In the genomic region with DNA sequence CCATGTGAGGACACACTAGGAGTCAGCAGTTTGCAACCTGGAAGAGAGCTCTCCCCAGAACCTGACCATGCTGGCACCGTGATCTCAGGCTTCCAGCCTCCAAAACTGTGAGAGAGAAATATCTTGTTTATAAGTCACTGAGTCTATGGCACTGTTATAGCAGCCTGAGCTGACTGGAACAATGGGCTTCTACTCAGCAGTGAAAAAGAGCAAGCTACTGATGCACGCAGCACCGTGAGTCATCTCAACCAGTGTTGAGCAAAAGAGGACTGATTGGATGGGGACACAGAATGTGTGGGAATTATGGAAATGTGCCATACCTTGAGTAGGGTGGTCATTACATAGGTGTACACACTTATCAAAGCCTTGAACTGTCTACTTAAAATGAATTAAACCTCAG, we compare ENCODE assay signal across 17 cellular contexts.
"Had no signal": no experiment of that assay in that cellular context is flagged by ENCODE, and none has a peak within 500 bp of the region (broad histone marks: within the 10 kb centered on the region; RNA-seq: fewer than 3 reads in every experiment).

No MANE protein-coding gene starts in this region.

- H3K4me3 Mint-ChIP-seq: activated naive CD8-positive, alpha-beta T cell treated with anti-CD3 and anti-CD28 coated beads for 36 hours; activated T-cell treated with anti-CD3 and anti-CD28 coated beads, Interleukin-2, amount 50 U/mL, for 72 hours; T-cell had no signal

- DNase-seq: activated CD4-positive, alpha-beta T cell treated with anti-CD3 and anti-CD28 coated beads, Interleukin-2, amount 50 U/mL, for 48 hours; activated gamma-delta T cell; activated naive CD8-positive, alpha-beta T cell treated with anti-CD3 and anti-CD28 coated beads for 36 hours; activated T-cell treated with anti-CD3 and anti-CD28 coated beads, Interleukin-2, amount 50 U/mL, for 72 hours; amygdala; dorsolateral prefrontal cortex; esophagus squamous epithelium; mammary epithelial cell; naive B cell; SK-N-SH; stimulated activated CD4-positive, alpha-beta T cell treated with anti-CD3 and anti-CD28 coated beads, Interleukin-12 subunit alpha, Interleukin-12 subunit beta, amount 100 ng/mL, for 4 hours; stimulated activated CD4-positive, alpha-beta T cell treated with anti-CD3 and anti-CD28 coated beads, Interleukin-2, amount 100 ng/mL, for 24 hours; T-cell; T1000 had no signal

- H3K36me3 Mint-ChIP-seq: T-cell had no signal

- H3K9me3 Mint-ChIP-seq: T-cell had no signal

- H3K27ac ChIP-seq: esophagus squamous epithelium, parathyroid adenoma, VCaP had no signal

- H3K4me1 Mint-ChIP-seq: activated naive CD8-positive, alpha-beta T cell treated with anti-CD3 and anti-CD28 coated beads for 36 hours had no signal

- H3K4me3 ChIP-seq: dorsolateral prefrontal cortex, esophagus squamous epithelium had no signal

- ATAC-seq: activated T-cell treated with anti-CD3 and anti-CD28 coated beads, Interleukin-2, amount 50 U/mL, for 72 hours; left lobe of liver; T-cell had no signal

- H3K9me3 ChIP-seq: esophagus squamous epithelium, SK-N-SH had no signal

- H3K36me3 ChIP-seq: esophagus squamous epithelium had no signal

- H3K27ac Mint-ChIP-seq: activated naive CD8-positive, alpha-beta T cell treated with anti-CD3 and anti-CD28 coated beads for 36 hours; activated T-cell treated with anti-CD3 and anti-CD28 coated beads, Interleukin-2, amount 50 U/mL, for 72 hours; T-cell had no signal

- H3K27me3 Mint-ChIP-seq: naive B cell, T-cell had no signal

- H3K27me3 ChIP-seq: dorsolateral prefrontal cortex, esophagus squamous epithelium had no signal

- H3K4me1 ChIP-seq: esophagus squamous epithelium, parathyroid adenoma had no signal
